In genomic region chr1:243970077-243970476, GRCh38 we compare ENCODE assay signal across 21 cellular contexts.
"Had no signal": no experiment of that assay in that cellular context is flagged by ENCODE, and none has a peak within 500 bp of the region (broad histone marks: within the 10 kb centered on the region; RNA-seq: fewer than 3 reads in every experiment).

No MANE protein-coding gene starts in this region.

- H3K27me3 ChIP-seq: ovary, transverse colon, upper lobe of right lung, uterus had no signal

- H3K36me3 ChIP-seq: esophagus squamous epithelium, lower lobe of right lung, ovary, spleen, thoracic aorta, transverse colon, upper lobe of right lung, uterus had no signal

- H3K27ac ChIP-seq: esophagus squamous epithelium, lower lobe of right lung, ovary, psoas muscle, skin epidermis, spleen, thoracic aorta, transverse colon, upper lobe of right lung, uterus had no signal

- DNase-seq: effector CD8-positive, alpha-beta T cell; endodermal cell; erythroblast; esophagus squamous epithelium; foreskin melanocyte; left ventricle myocardium superior; lower lobe of right lung; natural killer cell; occipital lobe; ovary; posterior cingulate gyrus; psoas muscle; right cardiac atrium; spleen; stimulated activated CD4-positive, alpha-beta T cell treated with anti-CD3 and anti-CD28 coated beads, Interleukin-4, amount 100 ng/mL, for 4 hours; stimulated activated naive B cell treated with anti-CD40 and anti-IgM and Interleukin-4, amounts not matched to agents 10 μg/mL and 1 μg/mL and 100 μg/mL, for 72 hours; transverse colon; upper lobe of right lung; uterus had no signal

- ATAC-seq: left ventricle myocardium superior; lower lobe of right lung; natural killer cell; psoas muscle; right cardiac atrium; stimulated activated naive B cell treated with anti-CD40 and anti-IgM and Interleukin-4, amounts not matched to agents 10 μg/mL and 1 μg/mL and 100 μg/mL, for 72 hours; upper lobe of right lung had no signal

- H3K4me1 ChIP-seq: esophagus squamous epithelium, lower lobe of right lung, psoas muscle, transverse colon, upper lobe of right lung, uterus had no signal

- H3K9me3 ChIP-seq: esophagus squamous epithelium, lower lobe of right lung, ovary, psoas muscle, spleen, thoracic aorta, transverse colon, upper lobe of right lung, uterus had no signal

- H3K4me3 ChIP-seq: esophagus squamous epithelium, lower lobe of right lung, ovary, psoas muscle, skin epidermis, spleen, thoracic aorta, transverse colon, upper lobe of right lung, uterus had no signal
